ENCODE assay signal across 15 cellular contexts in the genomic region with DNA sequence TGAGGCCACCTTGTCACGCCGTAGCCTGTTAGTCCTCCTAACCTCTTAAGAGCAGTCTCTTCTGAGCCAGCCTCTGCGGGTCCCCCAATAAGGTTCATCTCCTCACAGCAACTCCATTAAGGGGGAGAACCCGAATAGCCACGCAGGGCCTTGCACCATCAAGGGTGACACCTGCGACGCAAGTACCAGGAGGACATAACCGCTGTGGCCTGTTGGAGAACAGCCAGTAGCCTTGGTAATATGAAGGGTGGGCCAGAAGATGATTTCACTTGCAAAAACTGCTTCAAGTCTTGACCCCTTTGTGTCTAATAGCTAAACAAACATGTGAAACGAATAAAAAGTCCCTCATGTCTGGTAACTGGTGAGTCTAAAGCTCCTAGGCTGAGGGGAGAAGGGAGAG. TPM values are rescaled to one million over a fixed set of nuclear protein-coding genes. Genes with fewer than 3 reads are reported as not detected.
DNase-seq lines count a peak whose midpoint lies in the region; ATAC-seq and TF ChIP-seq lines count a peak whose summit lies in the region.
"Had no signal": no experiment of that assay in that cellular context is flagged by ENCODE, and none has a peak within 500 bp of the region (broad histone marks: within the 10 kb centered on the region; RNA-seq: fewer than 3 reads in every experiment).

No MANE protein-coding gene starts in this region.

- H3F3A ChIP-seq in GM23248 (ENCODE audit: insufficient read depth), result peaks cover 6% of the 10 kb centered on the region; the same call in 1 of the 2 replicates

- H4K20me1 ChIP-seq in GM23248 (ENCODE audit: insufficient read depth), result no peaks in the 10 kb centered on the region

- no peak overlapping the region for H3K4me2 ChIP-seq in GM23248 (ENCODE audit: unreplicated experiment)

- no peaks in the 10 kb centered on the region for H3K9me2 ChIP-seq in GM23248 (ENCODE audit: insufficient read depth)

- no peaks in the 10 kb centered on the region for H3K9me3 Mint-ChIP-seq in activated naive CD8-positive, alpha-beta T cell treated with anti-CD3 and anti-CD28 coated beads, Interleukin-2, amount 50 U/mL, for 24 hours
- H3K9me3 Mint-ChIP-seq in stimulated activated effector memory CD8-positive, alpha-beta T cell treated with anti-CD3 and anti-CD28 coated beads, Interleukin-12 subunit alpha, Interleukin-12 subunit beta, amount 100 ng/mL, for 72 hours, result no peaks in the 10 kb centered on the region
- H3K9me3 Mint-ChIP-seq: activated T-helper 2 cell treated with anti-CD3 and anti-CD28 coated beads, Interferon-gamma antibody, Interleukin-2, Interleukin-4, amounts not matched to agents 10 μg/mL and 5 μg/mL and 100 μg/mL, durations not matched to agents 14 hours and 24 hours and 36 hours; immature natural killer cell had no signal

- H2AFZ ChIP-seq in GM23248, result no peak overlapping the region

- peak overlapping the region; percentile 20; the same call in 1 of the 2 replicates for H3K27ac ChIP-seq in 22Rv1
- no peak overlapping the region for H3K27ac ChIP-seq in GM23248
- H3K27ac ChIP-seq: left ventricle myocardium inferior, thyroid gland had no signal

- no peak overlapping the region for H3K4me3 ChIP-seq in GM23248
- no peak overlapping the region for H3K4me3 ChIP-seq in fibroblast of villous mesenchyme (ENCODE audit: low read depth, low read length)
- H3K4me3 ChIP-seq: adrenal gland, heart right ventricle, left ventricle myocardium inferior, thyroid gland had no signal

- H3K36me3 Mint-ChIP-seq in activated naive CD8-positive, alpha-beta T cell treated with anti-CD3 and anti-CD28 coated beads, Interleukin-2, amount 50 U/mL, for 24 hours (ENCODE audit: low read depth), result peaks cover 9% of the 10 kb centered on the region
- H3K36me3 Mint-ChIP-seq in stimulated activated effector memory CD8-positive, alpha-beta T cell treated with anti-CD3 and anti-CD28 coated beads, Interleukin-12 subunit alpha, Interleukin-12 subunit beta, amount 100 ng/mL, for 72 hours, result peaks cover 52% of the 10 kb centered on the region

- no peak overlapping the region for H3K4me3 Mint-ChIP-seq in activated naive CD8-positive, alpha-beta T cell treated with anti-CD3 and anti-CD28 coated beads, Interleukin-2, amount 50 U/mL, for 24 hours
- no peak overlapping the region for H3K4me3 Mint-ChIP-seq in stimulated activated effector memory CD8-positive, alpha-beta T cell treated with anti-CD3 and anti-CD28 coated beads, Interleukin-12 subunit alpha, Interleukin-12 subunit beta, amount 100 ng/mL, for 72 hours
- H3K4me3 Mint-ChIP-seq: CD4-positive, alpha-beta memory T cell; immature natural killer cell had no signal

- H3K27me3 ChIP-seq in GM23248 (replicated peaks; ENCODE audit: insufficient read depth), result no peaks in the 10 kb centered on the region
- H3K27me3 ChIP-seq: adrenal gland, heart right ventricle, thyroid gland had no signal

- TF ChIP-seq CTCF in 22Rv1 (IDR thresholded peaks at IDR 0.05) (no peak), fibroblast of villous mesenchyme (IDR thresholded peaks at IDR 0.05; ENCODE audit: insufficient read depth, low read depth, low read length) (no peak)

- H3K4me1 Mint-ChIP-seq in activated naive CD8-positive, alpha-beta T cell treated with anti-CD3 and anti-CD28 coated beads, Interleukin-2, amount 50 U/mL, for 24 hours, result peaks cover 2% of the 10 kb centered on the region
- H3K4me1 Mint-ChIP-seq in stimulated activated effector memory CD8-positive, alpha-beta T cell treated with anti-CD3 and anti-CD28 coated beads, Interleukin-12 subunit alpha, Interleukin-12 subunit beta, amount 100 ng/mL, for 72 hours, result no peaks in the 10 kb centered on the region

- in situ Hi-C loops in GM23248 (cut with MboI), result no loop called here

- no peak overlapping the region for H3K9ac ChIP-seq in GM23248

- peaks cover 3% of the 10 kb centered on the region for H3K79me2 ChIP-seq in GM23248 (ENCODE audit: insufficient read depth)

- 36 to 46% methylated on average over 9 of the region's 9 CpGs for WGBS in GM23248 (ENCODE audit: low coverage in 1 of 2, low lambda C conversion rate in 2 of 2, missing lambda C conversion rate in 2 of 2), 2 experiments

- H3K27ac Mint-ChIP-seq in activated naive CD8-positive, alpha-beta T cell treated with anti-CD3 and anti-CD28 coated beads, Interleukin-2, amount 50 U/mL, for 24 hours, result peak overlapping the region; percentile 62
- no peak overlapping the region for H3K27ac Mint-ChIP-seq in stimulated activated effector memory CD8-positive, alpha-beta T cell treated with anti-CD3 and anti-CD28 coated beads, Interleukin-12 subunit alpha, Interleukin-12 subunit beta, amount 100 ng/mL, for 72 hours
- H3K27ac Mint-ChIP-seq: activated T-helper 2 cell treated with anti-CD3 and anti-CD28 coated beads, Interferon-gamma antibody, Interleukin-2, Interleukin-4, amounts not matched to agents 10 μg/mL and 5 μg/mL and 100 μg/mL, durations not matched to agents 14 hours and 24 hours and 36 hours; immature natural killer cell had no signal

- no peak for ATAC-seq in activated naive CD8-positive, alpha-beta T cell treated with anti-CD3 and anti-CD28 coated beads, Interleukin-2, amount 50 U/mL, for 24 hours
- no peak for ATAC-seq in stimulated activated effector memory CD8-positive, alpha-beta T cell treated with anti-CD3 and anti-CD28 coated beads, Interleukin-12 subunit alpha, Interleukin-12 subunit beta, amount 100 ng/mL, for 72 hours
- ATAC-seq in HG02938 (IDR thresholded peaks at IDR 0.05; ENCODE audit: unreplicated experiment) (no peak), GM19351 (IDR thresholded peaks at IDR 0.05; ENCODE audit: unreplicated experiment) (no peak)

- DNase-seq in GM23248 (peak; percentile 35), fibroblast of villous mesenchyme (ENCODE audit: low read depth) (peak; percentile 24), NCI-H1092 treated with DMSO at 0.1 percent for 48 hours (lab: John Stamatoyannopoulos, UW) (no peak)
- no peak for DNase-seq in activated naive CD8-positive, alpha-beta T cell treated with anti-CD3 and anti-CD28 coated beads, Interleukin-2, amount 50 U/mL, for 24 hours
- no peak for DNase-seq in stimulated activated effector memory CD8-positive, alpha-beta T cell treated with anti-CD3 and anti-CD28 coated beads, Interleukin-12 subunit alpha, Interleukin-12 subunit beta, amount 100 ng/mL, for 72 hours (ENCODE audit: low spot score in 2 of 2)
- DNase-seq: left ventricle myocardium inferior had no signal

- no peaks in the 10 kb centered on the region for H3K27me3 Mint-ChIP-seq in activated naive CD8-positive, alpha-beta T cell treated with anti-CD3 and anti-CD28 coated beads, Interleukin-2, amount 50 U/mL, for 24 hours
- H3K27me3 Mint-ChIP-seq: CD4-positive, alpha-beta memory T cell had no signal

- H3K36me3 ChIP-seq in GM23248 (ENCODE audit: low read depth), result 0 out of 2 replicates have a peak, but pooled peaks cover 3% of the 10 kb centered on the region

- H3K9me3 ChIP-seq in GM23248 (ENCODE audit: low read depth), result no peaks in the 10 kb centered on the region
- H3K9me3 ChIP-seq: adrenal gland, heart right ventricle, left ventricle myocardium inferior, thyroid gland had no signal

- H3K4me1 ChIP-seq in GM23248 (ENCODE audit: insufficient read depth), result no peaks in the 10 kb centered on the region
- H3K4me1 ChIP-seq: thyroid gland had no signal

RNA-seq across cellular contexts. Expression of a gene that starts 14.8 kb away (rescaled TPM):
- 105 and 131 TPM in 2 replicates for total RNA-seq in GM23248 (2014; rRNA removed; shearing (Covaris generic))
- 44.9 and 45.7 TPM in 2 replicates for polyA plus RNA-seq in GM23248 (2016; fragmentation: Nextera tagmentation; extraction: Ambion mirVana)
- total RNA-seq in fibroblast of villous mesenchyme, result 101 and 112 TPM in 2 replicates

RNA-seq across cellular contexts. Expression of a gene that starts 24.3 kb away (rescaled TPM):
- total RNA-seq in GM23248 (2014; rRNA removed; shearing (Covaris generic)), result 13.6 and 17.5 TPM in 2 replicates
- polyA plus RNA-seq in GM23248 (2016; fragmentation: Nextera tagmentation; extraction: Ambion mirVana), result 9.7 and 12.6 TPM in 2 replicates
- total RNA-seq in fibroblast of villous mesenchyme, result 26.7 and 39.3 TPM in 2 replicates

RNA-seq across cellular contexts. Expression of a gene that starts 52.9 kb away (rescaled TPM):
- 24.5 and 34.9 TPM in 2 replicates for total RNA-seq in GM23248 (2014; rRNA removed; shearing (Covaris generic))
- 40.3 and 41.3 TPM in 2 replicates for polyA plus RNA-seq in GM23248 (2016; fragmentation: Nextera tagmentation; extraction: Ambion mirVana)
- 37.7 and 47.1 TPM in 2 replicates for total RNA-seq in fibroblast of villous mesenchyme

Comparison
In these comparisons a context has a peak if more than half of its experiments do, and no peak if none do; other contexts are left out.
1. DNase-seq: peak in GM23248 (single experiment) and fibroblast of villous mesenchyme (single experiment); none in activated naive CD8-positive, alpha-beta T cell treated with anti-CD3 and anti-CD28 coated beads, Interleukin-2, amount 50 U/mL, for 24 hours (single experiment), stimulated activated effector memory CD8-positive, alpha-beta T cell treated with anti-CD3 and anti-CD28 coated beads, Interleukin-12 subunit alpha, Interleukin-12 subunit beta, amount 100 ng/mL, for 72 hours (0 of 2) and NCI-H1092 treated with DMSO at 0.1 percent for 48 hours (single experiment).